Comparison of ENCODE assay signal across 8 cellular contexts in genomic region chr2:118169359-118170005, GRCh38.
A peak's percentile ranks its signal among the peaks of the same experiment; 100 is the strongest.
DNase-seq lines count a peak whose midpoint lies in the region; TF ChIP-seq lines count a peak whose summit lies in the region.

No MANE protein-coding gene starts in this region.

- H3K27ac ChIP-seq in endodermal cell (ENCODE audit: low read depth, low read length) (no peak overlapping the region), stomach (no peak overlapping the region)

- H3K27ac Mint-ChIP-seq in activated T-cell treated with anti-CD3 and anti-CD28 coated beads, Interleukin-2, amount 50 U/mL, for 24 hours = peak overlapping the region; percentile 42
- no peak overlapping the region for H3K27ac Mint-ChIP-seq in endodermal cell

- no peaks in the 10 kb centered on the region for H3K27me3 Mint-ChIP-seq in activated T-cell treated with anti-CD3 and anti-CD28 coated beads, Interleukin-2, amount 50 U/mL, for 24 hours
- H3K27me3 Mint-ChIP-seq in endodermal cell (ENCODE audit: insufficient read depth) = no peaks in the 10 kb centered on the region

- peaks cover 3% of the 10 kb centered on the region for H3K9me3 Mint-ChIP-seq in activated T-cell treated with anti-CD3 and anti-CD28 coated beads, Interleukin-2, amount 50 U/mL, for 24 hours
- H3K9me3 Mint-ChIP-seq in endodermal cell = peaks cover 14% of the 10 kb centered on the region

- no peaks in the 10 kb centered on the region for H3K4me1 Mint-ChIP-seq in activated T-cell treated with anti-CD3 and anti-CD28 coated beads, Interleukin-2, amount 50 U/mL, for 24 hours (ENCODE audit: low read depth)
- H3K4me1 Mint-ChIP-seq in endodermal cell = no peaks in the 10 kb centered on the region

- no peak for TF ChIP-seq POLR2A in stomach (IDR thresholded peaks at IDR 0.05)

- H3K4me3 ChIP-seq in endodermal cell (ENCODE audit: low read length) = no peak overlapping the region
- no peak overlapping the region for H3K4me3 ChIP-seq in stomach

- WGBS in endodermal cell (ENCODE audit: insufficient coverage in 1 of 2, insufficient read length in 1 of 2), 2 experiments = 60 to 100% methylated on average over 1 to 6 of the region's 6 CpGs
- WGBS in stomach, 5 donors = 31 to 42% (median 35%) methylated on average over 6 of the region's 6 CpGs

- no peak for DNase-seq in activated T-cell treated with anti-CD3 and anti-CD28 coated beads, Interleukin-2, amount 50 U/mL, for 24 hours
- no peak for DNase-seq in activated T-cell treated with anti-CD3 and anti-CD28 coated beads, Interleukin-2, amount 50 U/mL, for 1 hour
- DNase-seq in MV-4-11 (lab: John Stamatoyannopoulos, UW) (peak; percentile 21), endodermal cell (peak; percentile 55), cortex of kidney (lab: John Stamatoyannopoulos, UW) (no peak), stomach (no peak), AML-193 (lab: John Stamatoyannopoulos, UW) (no peak)
- DNase-seq in stimulated activated naive CD4-positive, alpha-beta T cell treated with Interleukin-2 at 50 U/mL for 16 hours (lab: John Stamatoyannopoulos, UW) = peak; percentile 0

- TF ChIP-seq CTCF in endodermal cell (conservative IDR thresholded peaks at IDR 0.05) = peak; percentile 47
- TF ChIP-seq CTCF in stomach (IDR thresholded peaks at IDR 0.05) = no peak

- H3K27me3 ChIP-seq in endodermal cell (ENCODE audit: control insufficient read depth, insufficient read depth, low read length, poor library complexity, severe bottlenecking) (no peaks in the 10 kb centered on the region), stomach (peaks cover 0 to 8% (median 0%) of the 10 kb centered on the region in 3 donors)

- no peak overlapping the region for H3K4me3 Mint-ChIP-seq in activated T-cell treated with anti-CD3 and anti-CD28 coated beads, Interleukin-2, amount 50 U/mL, for 24 hours
- H3K4me3 Mint-ChIP-seq in endodermal cell = no peak overlapping the region

- H3K4me1 ChIP-seq in endodermal cell (ENCODE audit: control insufficient read depth, insufficient read depth, low read length) (no peaks in the 10 kb centered on the region), stomach (no peaks in the 10 kb centered on the region)

- no peak for TF ChIP-seq EP300 in stomach (IDR thresholded peaks at IDR 0.05)

- H3K36me3 Mint-ChIP-seq in activated T-cell treated with anti-CD3 and anti-CD28 coated beads, Interleukin-2, amount 50 U/mL, for 24 hours (ENCODE audit: low read depth) = no peaks in the 10 kb centered on the region
- H3K36me3 Mint-ChIP-seq in endodermal cell (ENCODE audit: low read depth) = no peaks in the 10 kb centered on the region

- no peak overlapping the region for H3K9ac ChIP-seq in endodermal cell (ENCODE audit: extremely low read depth, low read length, poor library complexity, severe bottlenecking)

- H3K36me3 ChIP-seq in endodermal cell (ENCODE audit: control insufficient read depth, insufficient read depth, low read length) = no peaks in the 10 kb centered on the region
- no peaks in the 10 kb centered on the region for H3K36me3 ChIP-seq in stomach

- H3K9me3 ChIP-seq in endodermal cell (ENCODE audit: control insufficient read depth, low read length) (peaks cover 8% of the 10 kb centered on the region), stomach (peaks cover 0 to 7% (median 3%) of the 10 kb centered on the region in 4 donors)

- intact Hi-C loops in stomach (cut with DNase I; ENCODE audit: low total_unique reads) = no loop called here

Comparison
In these comparisons a context has a peak if more than half of its experiments do, and no peak if none do; other contexts are left out.
1. DNase-seq: peak in MV-4-11 (single experiment), endodermal cell (single experiment) and stimulated activated naive CD4-positive, alpha-beta T cell treated with Interleukin-2 at 50 U/mL for 16 hours (single experiment); none in activated T-cell treated with anti-CD3 and anti-CD28 coated beads, Interleukin-2, amount 50 U/mL, for 24 hours (single experiment), activated T-cell treated with anti-CD3 and anti-CD28 coated beads, Interleukin-2, amount 50 U/mL, for 1 hour (single experiment), cortex of kidney (single experiment), stomach (single experiment) and AML-193 (0 of 2).